Comparison of ENCODE assay signal across 8 cellular contexts in the genomic region with DNA sequence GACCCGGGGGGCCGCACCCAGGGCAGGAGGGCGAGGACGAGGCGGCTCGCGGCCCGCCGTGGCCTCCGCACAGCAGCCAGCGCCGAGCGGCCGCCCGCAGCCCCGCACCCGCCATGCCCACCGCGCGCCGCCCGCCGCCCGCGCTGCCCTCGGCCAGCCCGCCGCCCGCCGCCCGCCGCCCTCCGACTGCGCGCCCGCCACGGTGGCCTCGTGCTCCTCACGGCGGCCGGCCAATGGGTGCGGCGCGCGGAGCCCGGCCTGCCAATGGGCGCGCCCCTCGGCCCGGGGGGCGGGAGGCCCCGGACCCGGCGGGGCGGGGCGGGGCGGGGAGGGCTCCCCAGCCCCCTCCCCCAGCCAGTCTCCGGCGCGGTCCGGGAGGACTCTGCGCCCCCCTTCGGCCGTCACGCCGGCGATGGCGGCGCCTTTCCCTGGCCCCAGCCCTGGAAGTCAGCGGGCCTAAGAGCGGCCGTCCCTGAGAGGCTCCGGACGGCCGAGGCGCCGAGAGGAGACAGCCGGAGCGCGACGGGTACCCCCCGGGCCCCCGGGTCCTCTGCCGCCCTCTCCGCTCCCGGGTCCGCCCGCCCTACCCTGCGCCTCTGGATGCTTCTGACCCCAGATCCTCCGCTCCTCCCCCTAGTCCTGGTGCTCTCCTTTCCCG. TPM values are rescaled to one million over a fixed set of nuclear protein-coding genes. Genes with fewer than 3 reads are reported as not detected.
A peak's percentile ranks its signal among the peaks of the same experiment; 100 is the strongest.
DNase-seq lines count a peak whose midpoint lies in the region; ATAC-seq and TF ChIP-seq lines count a peak whose summit lies in the region.

A gene (minus strand): TSS at position 235 of the 658 bp plus-strand sequence. CDS start 120 bp downstream, at position 115.

- H2AFZ ChIP-seq in neuron (ENCODE audit: low read depth, low read length), result no peak within 1 kb of the TSS

- WGBS in suprapubic skin, result no CpG with 5 or more reads among the region's 91 CpGs

- ATAC-seq in HG03442 (IDR thresholded peaks at IDR 0.05; ENCODE audit: unreplicated experiment), result peak; percentile 28

- peak within 1 kb of the TSS; percentile 53 for H3K4me3 ChIP-seq in neuron (ENCODE audit: low read length)
- peak within 1 kb of the TSS; percentile 75 for H3K4me3 ChIP-seq in suprapubic skin

- in situ Hi-C loops in GM13976 (cut with MboI; ENCODE audit: low sequenced_read_pairs, unreplicated experiment), result no loop called here

- H3K4me1 ChIP-seq in neuron (ENCODE audit: insufficient read depth, low read length), result peaks cover 20% of the 10 kb centered on the region
- peaks cover 83% of the 10 kb centered on the region for H3K4me1 ChIP-seq in suprapubic skin

- TF ChIP-seq POLR2A in suprapubic skin (IDR thresholded peaks at IDR 0.05), result no peak

- no peak for TF ChIP-seq EP300 in suprapubic skin (IDR thresholded peaks at IDR 0.05)

- no peaks in the 10 kb centered on the region for H3K9me3 ChIP-seq in neuron (ENCODE audit: low read length)
- H3K9me3 ChIP-seq in suprapubic skin, result no peaks in the 10 kb centered on the region

- H3K27me3 ChIP-seq in neuron (ENCODE audit: insufficient read depth, low read length), result no peaks in the 10 kb centered on the region
- H3K27me3 ChIP-seq in suprapubic skin, result no peaks in the 10 kb centered on the region

- H3K27ac ChIP-seq in suprapubic skin, result peak within 1 kb of the TSS; percentile 71

- DNase-seq in 8988T (peak; percentile 99), GM13976 (ENCODE audit: low spot score) (peak; percentile 96), RPMI8226 (peak; percentile 92), foreskin melanocyte (peak; percentile 40), suprapubic skin (ENCODE audit: low spot score in 2 of 2) (peak; percentile 74)
- DNase-seq in activated naive CD4-positive, alpha-beta T cell treated with Interleukin-2 at 50 U/mL for 16 hours, result peak; percentile 67

- H3K36me3 ChIP-seq in neuron (ENCODE audit: insufficient read depth, low read length), result peaks cover 7% of the 10 kb centered on the region
- H3K36me3 ChIP-seq in suprapubic skin, result peaks cover 2% of the 10 kb centered on the region

- TF ChIP-seq CTCF in GM13976 (IDR thresholded peaks at IDR 0.05; ENCODE audit: borderline replicate concordance, control extremely low read depth, extremely low read depth, insufficient read depth, missing control alignments) (peak; percentile 47), suprapubic skin (IDR thresholded peaks at IDR 0.05) (no peak)

RNA-seq across cellular contexts. Expression of the gene that starts here (rescaled TPM):
- total RNA-seq in suprapubic skin, result 10 to 100 TPM; 51.8 to 68.7 (median 63.3) TPM

Comparison
In these comparisons a context has a peak if more than half of its experiments do, and no peak if none do; other contexts are left out.
1. Peak in every context shown above with its lines: DNase-seq, ATAC-seq, H3K4me3 ChIP-seq and H3K27ac ChIP-seq.
2. DNase-seq: peak in every context shown above with its lines; median percentile 99 in 8988T; 96 in GM13976; 92 in RPMI8226; 74 in suprapubic skin; 67 in activated naive CD4-positive, alpha-beta T cell treated with Interleukin-2 at 50 U/mL for 16 hours; 40 in foreskin melanocyte.